In genomic region chr3:87167634-87168456, GRCh38 we compare ENCODE assay signal across 9 cellular contexts. TPM values are rescaled to one million over a fixed set of nuclear protein-coding genes. Genes with fewer than 3 reads are reported as not detected.
DNase-seq lines count a peak whose midpoint lies in the region; ATAC-seq and TF ChIP-seq lines count a peak whose summit lies in the region.
"Had no signal": no experiment of that assay in that cellular context is flagged by ENCODE, and none has a peak within 500 bp of the region (broad histone marks: within the 10 kb centered on the region; RNA-seq: fewer than 3 reads in every experiment).

No MANE protein-coding gene starts in this region.

- no peak overlapping the region for H2BK5ac ChIP-seq in mesenchymal stem cell (ENCODE audit: low read depth, low read length, poor library complexity, severe bottlenecking)

- H2BK120ac ChIP-seq in mesenchymal stem cell (ENCODE audit: low read depth, low read length): no peak overlapping the region

- peaks cover 4 to 8% of the 10 kb centered on the region in 2 donors for H3K4me1 Mint-ChIP-seq in natural killer cell
- no peaks in the 10 kb centered on the region for H3K4me1 Mint-ChIP-seq in natural killer cell treated with Interleukin-12 subunit alpha and Interleukin-12 subunit beta and Interleukin-15 and Interleukin-18, amount 100 ng/mL, for 72 hours (ENCODE audit: low read depth in 2 of 2)

- 54% methylated on average over 10 of the region's 11 CpGs for WGBS in mesenchymal stem cell

- no peak overlapping the region for H3K9ac ChIP-seq in colonic mucosa (ENCODE audit: low read depth in 2 of 2, low read length in 2 of 2)
- H3K9ac ChIP-seq in mesenchymal stem cell (ENCODE audit: low read length): peak overlapping the region; percentile 85

- no peak overlapping the region for H3K4me3 Mint-ChIP-seq in natural killer cell
- no peak overlapping the region for H3K4me3 Mint-ChIP-seq in natural killer cell treated with Interleukin-12 subunit alpha and Interleukin-12 subunit beta and Interleukin-15 and Interleukin-18, amount 100 ng/mL, for 72 hours

- no peak overlapping the region for H2AK5ac ChIP-seq in mesenchymal stem cell (ENCODE audit: low read length, severe bottlenecking)

- DNase-seq in natural killer cell (no peak), SHP77 treated with DMSO at 0.1 percent for 48 hours (lab: John Stamatoyannopoulos, UW) (peak; percentile 47), colonic mucosa (peak; percentile 45), mesenchymal stem cell (peak; percentile 52), upper lobe of right lung (no peak)
- no peak for DNase-seq in natural killer cell treated with Interleukin-12 subunit alpha and Interleukin-12 subunit beta and Interleukin-15 and Interleukin-18, amount 100 ng/mL, for 72 hours (ENCODE audit: low spot score)
- peak; percentile 35 for DNase-seq in Jurkat, Clone E6-1 (ENCODE audit: low read depth, low spot score)

- H3K4me1 ChIP-seq in colonic mucosa: no peaks in the 10 kb centered on the region
- H3K4me1 ChIP-seq in mesenchymal stem cell (ENCODE audit: control insufficient read depth, insufficient read depth, low read depth, low read length): no peaks in the 10 kb centered on the region
- no peaks in the 10 kb centered on the region for H3K4me1 ChIP-seq in upper lobe of right lung

- no peaks in the 10 kb centered on the region for H3K27me3 ChIP-seq in colonic mucosa
- no peaks in the 10 kb centered on the region for H3K27me3 ChIP-seq in mesenchymal stem cell (ENCODE audit: control insufficient read depth in 1 of 2, insufficient read depth in 1 of 2, low read length in 2 of 2)
- H3K27me3 ChIP-seq in upper lobe of right lung: peaks cover 5% of the 10 kb centered on the region

- H2AFZ ChIP-seq in mesenchymal stem cell (ENCODE audit: low read depth, low read length): no peak overlapping the region

- no peak overlapping the region for H3K4me2 ChIP-seq in mesenchymal stem cell (ENCODE audit: low read length, poor library complexity, severe bottlenecking)

- no peaks in the 10 kb centered on the region for H3K9me3 Mint-ChIP-seq in natural killer cell
- H3K9me3 Mint-ChIP-seq in natural killer cell treated with Interleukin-12 subunit alpha and Interleukin-12 subunit beta and Interleukin-15 and Interleukin-18, amount 100 ng/mL, for 72 hours: no peaks in the 10 kb centered on the region
- H3K9me3 Mint-ChIP-seq: IgD-negative memory B cell had no signal

- H2BK12ac ChIP-seq in mesenchymal stem cell (ENCODE audit: low read length in 2 of 2): no peak overlapping the region

- H3K23ac ChIP-seq in mesenchymal stem cell (ENCODE audit: low read length in 2 of 2): no peak overlapping the region

- TF ChIP-seq CTCF in natural killer cell (IDR thresholded peaks at IDR 0.05) (peak; percentile 50), colonic mucosa (IDR thresholded peaks at IDR 0.05) (peak; percentile 66), upper lobe of right lung (IDR thresholded peaks at IDR 0.05) (peak; percentile 65)

- H3K27ac Mint-ChIP-seq in natural killer cell: no peak overlapping the region
- no peak overlapping the region for H3K27ac Mint-ChIP-seq in natural killer cell treated with Interleukin-12 subunit alpha and Interleukin-12 subunit beta and Interleukin-15 and Interleukin-18, amount 100 ng/mL, for 72 hours
- H3K27ac Mint-ChIP-seq: IgD-negative memory B cell had no signal

- intact Hi-C loops in natural killer cell (cut with micrococcal nuclease) (no loop called here), colonic mucosa (cut with DNase I) (loop anchor here (2.0 to 10.0 kb wide), 2 partner anchors 193 to 395 kb away; no protein-coding TSS in a partner anchor), upper lobe of right lung (cut with DNase I) (no loop called here)

- H3K18ac ChIP-seq in mesenchymal stem cell (ENCODE audit: low read depth in 1 of 2, low read length in 2 of 2): no peak overlapping the region

- ATAC-seq in natural killer cell (peak in 1 of 3 donors; percentile 49), GM21723 (IDR thresholded peaks at IDR 0.05; ENCODE audit: unreplicated experiment) (peak; percentile 87), upper lobe of right lung (peak; percentile 62)
- ATAC-seq in natural killer cell treated with Interleukin-12 subunit alpha and Interleukin-12 subunit beta and Interleukin-15 and Interleukin-18, amount 100 ng/mL, for 72 hours: no peak

- no peak overlapping the region for H4K8ac ChIP-seq in mesenchymal stem cell (ENCODE audit: low read length)

- H3K4ac ChIP-seq in mesenchymal stem cell (ENCODE audit: low read depth in 1 of 2, low read length in 2 of 2): no peak overlapping the region

- no peak overlapping the region for H3K4me3 ChIP-seq in Jurkat, Clone E6-1 (ENCODE audit: low read length)
- H3K4me3 ChIP-seq in colonic mucosa (peak overlapping the region; percentile 9), mesenchymal stem cell (ENCODE audit: insufficient read depth in 1 of 2, low read depth in 1 of 2, low read length in 2 of 2) (peak overlapping the region in 1 of 2 experiments; percentile 74), upper lobe of right lung (peak overlapping the region; percentile 40)

- H3K79me1 ChIP-seq in mesenchymal stem cell (replicated peaks; ENCODE audit: low read length, poor library complexity, severe bottlenecking): no peaks in the 10 kb centered on the region

- H3K27ac ChIP-seq in colonic mucosa (no peak overlapping the region), mesenchymal stem cell (ENCODE audit: low read length, poor library complexity, severe bottlenecking) (no peak overlapping the region), upper lobe of right lung (no peak overlapping the region)

- H3K14ac ChIP-seq in mesenchymal stem cell (ENCODE audit: low read length in 2 of 2): no peak overlapping the region

- no peak overlapping the region for H4K91ac ChIP-seq in mesenchymal stem cell (ENCODE audit: low read length)

- H3K36me3 Mint-ChIP-seq in natural killer cell: no peaks in the 10 kb centered on the region
- no peaks in the 10 kb centered on the region for H3K36me3 Mint-ChIP-seq in natural killer cell treated with Interleukin-12 subunit alpha and Interleukin-12 subunit beta and Interleukin-15 and Interleukin-18, amount 100 ng/mL, for 72 hours
- H3K36me3 Mint-ChIP-seq: IgD-negative memory B cell had no signal

- peaks cover 0 to 3% of the 10 kb centered on the region in 2 donors for H3K27me3 Mint-ChIP-seq in natural killer cell (ENCODE audit: low read depth in 2 of 2)
- peaks cover 5 to 7% of the 10 kb centered on the region in 2 donors for H3K27me3 Mint-ChIP-seq in natural killer cell treated with Interleukin-12 subunit alpha and Interleukin-12 subunit beta and Interleukin-15 and Interleukin-18, amount 100 ng/mL, for 72 hours

- H3K9me3 ChIP-seq in colonic mucosa (no peaks in the 10 kb centered on the region), mesenchymal stem cell (ENCODE audit: control insufficient read depth, low read length) (no peaks in the 10 kb centered on the region), upper lobe of right lung (no peaks in the 10 kb centered on the region)

- H2BK15ac ChIP-seq in mesenchymal stem cell (ENCODE audit: low read depth, poor library complexity, severe bottlenecking): no peak overlapping the region

- H3K36me3 ChIP-seq in colonic mucosa (no peaks in the 10 kb centered on the region), mesenchymal stem cell (ENCODE audit: control insufficient read depth in 1 of 2, insufficient read depth in 2 of 2, low read depth in 1 of 2, low read length in 2 of 2) (no peaks in the 10 kb centered on the region), upper lobe of right lung (no peaks in the 10 kb centered on the region)

RNA-seq across cellular contexts. Expression of gene CHMP2B, which starts 59.3 kb away (rescaled TPM):
- total RNA-seq in natural killer cell: 10 to 100 TPM; 22.0 to 34.2 (median 29.1) TPM
- total RNA-seq in natural killer cell treated with Interleukin-12 subunit alpha and Interleukin-12 subunit beta and Interleukin-15 and Interleukin-18, amount 100 ng/mL, for 72 hours: 10 to 100 TPM; 29.8 to 29.9 TPM
- 18.3 TPM for polyA plus RNA-seq in Jurkat, Clone E6-1 (2012; ENCODE audit: insufficient read depth, insufficient read length)
- 100 to 1,000 TPM in 1 of 2 donors, 10 to 100 TPM in 1; 80.2 to 103 TPM for total RNA-seq in colonic mucosa
- polyA plus RNA-seq in mesenchymal stem cell (2013, experiment 1 of 2): 45.3 TPM
- 45.2 TPM for polyA plus RNA-seq in mesenchymal stem cell (2013, experiment 2 of 2)
- total RNA-seq in upper lobe of right lung: 39.2 TPM

Comparison
In these comparisons a context has a peak if more than half of its experiments do, and no peak if none do; other contexts are left out.
1. ATAC-seq: peak in GM21723 (single experiment) and upper lobe of right lung (single experiment); none in natural killer cell treated with Interleukin-12 subunit alpha and Interleukin-12 subunit beta and Interleukin-15 and Interleukin-18, amount 100 ng/mL, for 72 hours (0 of 2).
2. DNase-seq: peak in Jurkat, Clone E6-1 (single experiment), SHP77 treated with DMSO at 0.1 percent for 48 hours (single experiment), colonic mucosa (single experiment) and mesenchymal stem cell (single experiment); none in natural killer cell (single experiment), natural killer cell treated with Interleukin-12 subunit alpha and Interleukin-12 subunit beta and Interleukin-15 and Interleukin-18, amount 100 ng/mL, for 72 hours (single experiment) and upper lobe of right lung (single experiment).
3. Peak in every context shown above with its lines, with median percentiles within 50 percentile points of each other: CTCF ChIP-seq.